ENCODE assay signal across 8 cellular contexts in the genomic region with DNA sequence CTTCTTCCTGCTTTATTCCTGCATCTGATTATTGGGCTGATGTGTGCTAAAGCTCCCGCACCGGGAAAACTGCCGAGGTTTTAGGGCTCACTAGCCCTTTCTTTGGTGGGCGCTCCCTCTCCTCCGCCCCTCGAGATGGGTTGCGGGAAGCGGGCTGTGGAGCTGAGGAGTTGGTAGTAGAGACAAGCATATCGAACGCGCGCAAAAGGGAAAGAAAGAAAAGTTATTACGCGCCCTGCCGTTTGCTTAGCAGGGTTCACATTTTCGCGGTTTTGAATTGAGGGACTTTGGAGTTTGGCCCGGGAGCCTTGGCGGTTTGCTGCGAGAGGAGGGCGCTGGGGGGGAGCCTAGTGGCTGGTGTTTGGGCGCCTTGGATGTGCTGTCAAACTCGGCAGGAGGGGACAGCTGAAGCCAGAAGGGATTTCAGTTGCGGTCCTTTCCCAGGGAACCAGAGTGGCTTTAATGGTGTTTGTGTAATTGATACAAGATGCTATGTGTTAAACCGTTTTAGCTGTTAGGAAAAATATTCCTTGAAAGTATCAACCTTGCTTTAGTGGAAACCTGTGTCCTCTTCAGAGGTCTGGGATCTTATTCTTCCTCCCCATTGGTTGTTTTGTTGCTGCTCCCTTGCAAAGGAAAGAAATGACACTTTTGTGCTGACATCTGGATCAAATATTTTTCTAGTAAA. TPM values are rescaled to one million over a fixed set of nuclear protein-coding genes. Genes with fewer than 3 reads are reported as not detected.
A peak's percentile ranks its signal among the peaks of the same experiment; 100 is the strongest.
DNase-seq lines count a peak whose midpoint lies in the region; ATAC-seq, FAIRE-seq and TF ChIP-seq lines count a peak whose summit lies in the region.

No MANE protein-coding gene starts in this region.

- H3K4me2 ChIP-seq in H1 (ENCODE audit: insufficient read depth in 1 of 2, low read depth in 2 of 2, low read length in 2 of 2) (peak overlapping the region; percentile 69 to 98), mesendoderm (ENCODE audit: low read length) (peak overlapping the region; percentile 40)

- H2BK120ac ChIP-seq in H1 (replicated peaks; ENCODE audit: low read depth, low read length) (no peak overlapping the region), mesendoderm (ENCODE audit: low read depth, low read length) (no peak overlapping the region)

- no peak overlapping the region for H4K5ac ChIP-seq in H1 (ENCODE audit: insufficient read length, low read depth, low read length)
- H4K5ac ChIP-seq in mesendoderm (ENCODE audit: low read length): no peak overlapping the region

- no peak for TF ChIP-seq RAD21 in H1 (IDR thresholded peaks at IDR 0.05 in 1 of 2, conservative IDR thresholded peaks at IDR 0.05 in 1 of 2; ENCODE audit: low read depth in 2 of 2, low read length in 2 of 2)

- H4K91ac ChIP-seq in H1 (replicated peaks; ENCODE audit: insufficient read length, low read length): no peak overlapping the region

- peaks cover 2% of the 10 kb centered on the region for H3K36me3 Mint-ChIP-seq in activated naive CD4-positive, alpha-beta T cell treated with anti-CD3 and anti-CD28 coated beads, Interleukin-2, amount 10 ng/mL, durations not matched to agents 7 days and 5 days

- H3K27ac ChIP-seq in H1 (ENCODE audit: low read depth, low read length): no peak overlapping the region
- no peak overlapping the region for H3K27ac ChIP-seq in mesendoderm (ENCODE audit: low read depth, low read length)
- peak overlapping the region; percentile 95 for H3K27ac ChIP-seq in thyroid gland

- no peak overlapping the region for H2BK12ac ChIP-seq in H1 (ENCODE audit: low read depth, low read length)

- ATAC-seq in HG03521 (IDR thresholded peaks at IDR 0.05; ENCODE audit: unreplicated experiment): no peak
- no peak for ATAC-seq in GM19467 (IDR thresholded peaks at IDR 0.05; ENCODE audit: unreplicated experiment)

- H3K9me3 ChIP-seq in H1 (ENCODE audit: insufficient read depth in 2 of 2, low read depth in 1 of 2, low read length in 1 of 2) (no peaks in the 10 kb centered on the region), thyroid gland (no peaks in the 10 kb centered on the region)

- intact Hi-C loops in thyroid gland (cut with DNase I): loop anchor here (10.0 kb wide), 2 partner anchors 57 to 153 kb away; a partner anchor contains a TSS

- H3K9me3 Mint-ChIP-seq in activated naive CD4-positive, alpha-beta T cell treated with anti-CD3 and anti-CD28 coated beads, Interleukin-2, amount 10 ng/mL, durations not matched to agents 7 days and 5 days: no peaks in the 10 kb centered on the region

- H3K23ac ChIP-seq in H1 (ENCODE audit: insufficient read length) (peak overlapping the region; percentile 53), mesendoderm (ENCODE audit: low read length) (no peak overlapping the region)

- peak overlapping the region; percentile 77 for H3K4me3 Mint-ChIP-seq in activated naive CD4-positive, alpha-beta T cell treated with anti-CD3 and anti-CD28 coated beads, Interleukin-2, amount 10 ng/mL, durations not matched to agents 7 days and 5 days

- H3K4ac ChIP-seq in H1 (replicated peaks; ENCODE audit: insufficient read length, low read depth, low read length) (no peak overlapping the region), mesendoderm (ENCODE audit: low read depth, low read length) (no peak overlapping the region)

- POLR2A ChIA-PET in H1 (lab: Charles Lee; ENCODE audit: partially characterized antibody): interaction anchor here (0.7 to 2.2 kb wide), 12 partner anchors 8 to 176 kb away, joined by 3 to 10 read pairs (median 4); no protein-coding TSS in a partner anchor

- no peak for FAIRE-seq in H1 (lab: Jason Lieb, UNC)

- WGBS in H1 (ENCODE audit: extremely low coverage in 1 of 2, insufficient coverage in 1 of 2, insufficient read length in 1 of 2, insufficient replicate concordance in 2 of 2, low coverage in 1 of 2, low lambda C conversion rate in 2 of 2, missing lambda C conversion rate in 1 of 2), 2 experiments: 2% methylated on average over 20 of the region's 25 CpGs; no CpG with 5 or more reads in 1 of the 2 experiments
- no CpG with 5 or more reads among the region's 25 CpGs for WGBS in mesendoderm (ENCODE audit: extremely low coverage, insufficient coverage, low lambda C conversion rate)
- WGBS in thyroid gland, 2 donors: 1% methylated on average over 25 of the region's 25 CpGs

- H4K8ac ChIP-seq in H1 (ENCODE audit: extremely low read depth, insufficient read depth, low read length) (0 out of 2 replicates have a peak overlapping the region, but pooled peaks have one; percentile 1), mesendoderm (ENCODE audit: low read depth, low read length) (no peak overlapping the region)

- TF ChIP-seq EP300 in H1 (IDR thresholded peaks at IDR 0.05; ENCODE audit: borderline replicate concordance in 1 of 2, low read depth in 2 of 2, low read length in 2 of 2): no peak

- no peak overlapping the region; the same call in 1 of the 2 replicates for H3K18ac ChIP-seq in H1 (ENCODE audit: extremely low read depth, low read length)
- H3K18ac ChIP-seq in mesendoderm (ENCODE audit: low read length): peak overlapping the region; percentile 87

- no peak overlapping the region for H2BK20ac ChIP-seq in H1 (ENCODE audit: low read length)

- H3K79me1 ChIP-seq in H1 (ENCODE audit: low read depth, low read length) (0 out of 2 replicates have a peak, but pooled peaks cover 4% of the 10 kb centered on the region), mesendoderm (ENCODE audit: low read length) (no peaks in the 10 kb centered on the region)

- H3K14ac ChIP-seq in H1 (ENCODE audit: insufficient read length): no peak overlapping the region

- H3K9ac ChIP-seq in H1 (replicated peaks in 1 of 4; ENCODE audit: extremely low read depth in 1 of 4, low read depth in 3 of 4, low read length in 3 of 4) (peak overlapping the region in 3 of 4 experiments; percentile 66 to 84 (median 77); a peak in 4 of 7 replicates), mesendoderm (ENCODE audit: low read length) (peak overlapping the region; percentile 83)

- H3K27me3 ChIP-seq in H1 (replicated peaks in 1 of 4; ENCODE audit: control insufficient read depth in 3 of 4, extremely low read depth in 1 of 4, insufficient read depth in 3 of 4, low read length in 3 of 4): no peaks in the 10 kb centered on the region
- H3K27me3 ChIP-seq in mesendoderm (ENCODE audit: insufficient read depth, low read length, poor library complexity): no peaks in the 10 kb centered on the region
- no peaks in the 10 kb centered on the region for H3K27me3 ChIP-seq in thyroid gland

- peaks cover 1 to 4% of the 10 kb centered on the region in 2 experiments for H4K20me1 ChIP-seq in H1 (replicated peaks in 1 of 2; ENCODE audit: control insufficient read depth in 1 of 2, insufficient read depth in 2 of 2, low read length in 2 of 2)

- TF ChIP-seq CTCF in H1 (IDR thresholded peaks at IDR 0.05; ENCODE audit: control extremely low read depth in 1 of 3, insufficient read depth in 1 of 3, low read depth in 1 of 3, low read length in 3 of 3) (no peak), thyroid gland (IDR thresholded peaks at IDR 0.05) (no peak)

- peaks cover 0 to 29% of the 10 kb centered on the region in 2 experiments; a peak in 3 of 4 replicates for H3K79me2 ChIP-seq in H1 (ENCODE audit: control insufficient read depth in 1 of 2, insufficient read depth in 2 of 2, low read length in 2 of 2)
- H3K79me2 ChIP-seq in mesendoderm (ENCODE audit: control insufficient read depth, insufficient read depth, low read length): no peaks in the 10 kb centered on the region

- peaks cover 77% of the 10 kb centered on the region for H3K27me3 Mint-ChIP-seq in activated naive CD4-positive, alpha-beta T cell treated with anti-CD3 and anti-CD28 coated beads, Interleukin-2, amount 10 ng/mL, durations not matched to agents 7 days and 5 days

- H3K4me1 ChIP-seq in H1 (replicated peaks in 1 of 4; ENCODE audit: control insufficient read depth in 3 of 4, insufficient read depth in 4 of 4, low read length in 3 of 4): peaks cover 0 to 4% (median 2%) of the 10 kb centered on the region in 4 experiments; a peak in 3 of 7 replicates
- H3K4me1 ChIP-seq in mesendoderm (ENCODE audit: control insufficient read depth, low read depth, low read length): no peaks in the 10 kb centered on the region
- peaks cover 0 to 5% of the 10 kb centered on the region in 2 donors for H3K4me1 ChIP-seq in thyroid gland

- peaks cover 10% of the 10 kb centered on the region; the same call in 1 of the 2 replicates for H3K23me2 ChIP-seq in H1 (ENCODE audit: low read depth, low read length)

- H3K36me3 ChIP-seq in H1 (ENCODE audit: control insufficient read depth in 2 of 4, insufficient read depth in 4 of 4, low read length in 3 of 4) (no peaks in the 10 kb centered on the region), mesendoderm (ENCODE audit: control insufficient read depth, insufficient read depth, low read length) (no peaks in the 10 kb centered on the region), thyroid gland (no peaks in the 10 kb centered on the region)

- TF ChIP-seq POLR2A in H1 (IDR thresholded peaks at IDR 0.05; ENCODE audit: control extremely low read depth in 1 of 2, low read depth in 2 of 2, low read length in 2 of 2) (no peak), thyroid gland (IDR thresholded peaks at IDR 0.05) (no peak)

- CTCF ChIA-PET in activated naive CD4-positive, alpha-beta T cell treated with anti-CD3 and anti-CD28 coated beads, Interleukin-2, amount 10 ng/mL, durations not matched to agents 7 days and 5 days (lab: Charles Lee): no interaction called here
- CTCF ChIA-PET in H1 (lab: Charles Lee; ENCODE audit: partially characterized antibody): interaction anchor here (0.7 to 2.2 kb wide), 8 partner anchors 8 to 135 kb away, joined by 3 to 7 read pairs (median 3); no protein-coding TSS in a partner anchor

- no peak overlapping the region for H2AFZ ChIP-seq in H1 (ENCODE audit: low read length)

- H2AK5ac ChIP-seq in H1 (ENCODE audit: low read depth, low read length) (no peak overlapping the region), mesendoderm (ENCODE audit: low read length) (no peak overlapping the region)

- H3K4me3 ChIP-seq in H1 (ENCODE audit: extremely low read depth in 1 of 4, insufficient read depth in 2 of 4, low read depth in 3 of 4, low read length in 4 of 4) (peak overlapping the region; percentile 77 to 92 (median 86)), mesendoderm (ENCODE audit: low read length) (peak overlapping the region; percentile 43), thyroid gland (replicated peaks in 1 of 3) (peak overlapping the region; percentile 85 to 97 (median 93))

- H2BK15ac ChIP-seq in H1 (ENCODE audit: low read length) (no peak overlapping the region), mesendoderm (replicated peaks; ENCODE audit: low read depth) (no peak overlapping the region)

- peak; percentile 30 for DNase-seq in activated naive CD4-positive, alpha-beta T cell treated with anti-CD3 and anti-CD28 coated beads, Interleukin-2, amount 10 ng/mL, durations not matched to agents 7 days and 5 days
- DNase-seq in activated naive CD4-positive, alpha-beta T cell treated with Interleukin-2 at 50 U/mL for 16 hours: no peak
- DNase-seq in SK-N-DZ (ENCODE audit: low spot score) (peak; percentile 13), H1 (ENCODE audit: low read depth in 1 of 2, low spot score in 2 of 2) (no peak), mesendoderm (peak; percentile 54), thyroid gland (peak; percentile 40 to 43)

- peaks cover 9% of the 10 kb centered on the region for H3K4me1 Mint-ChIP-seq in activated naive CD4-positive, alpha-beta T cell treated with anti-CD3 and anti-CD28 coated beads, Interleukin-2, amount 10 ng/mL, durations not matched to agents 7 days and 5 days

- H2BK5ac ChIP-seq in H1 (ENCODE audit: low read depth, low read length) (no peak overlapping the region), mesendoderm (ENCODE audit: low read length) (no peak overlapping the region)

- no peak overlapping the region for H3K56ac ChIP-seq in H1 (replicated peaks; ENCODE audit: insufficient read length, low read depth, low read length)
- peak overlapping the region; percentile 95 for H3K56ac ChIP-seq in mesendoderm (ENCODE audit: low read length)

- no peak overlapping the region for H3K27ac Mint-ChIP-seq in activated naive CD4-positive, alpha-beta T cell treated with anti-CD3 and anti-CD28 coated beads, Interleukin-2, amount 10 ng/mL, durations not matched to agents 7 days and 5 days

RNA-seq across cellular contexts. Expression of a gene that starts 1.1 kb away (rescaled TPM):
- polyA plus RNA-seq in SK-N-DZ (2014; cell fraction: cytosol; rRNA removed): 6.3 and 6.6 TPM in 2 replicates
- polyA plus RNA-seq in SK-N-DZ (2014; cell fraction: nucleus; rRNA removed): 7.7 and 13.0 TPM in 2 replicates
- total RNA-seq in H1 (2021; fragmentation: NEBNext Ultra II Directional; extraction: Animal tissue kit (Norgen Biotek cat#: 25700)): 19.1 and 21.3 TPM in 2 replicates
- 4.9 and 6.8 TPM in 2 replicates for polyA plus RNA-seq in H1 (2011; rRNA removed)
- polyA plus RNA-seq in H1 (2011; cell fraction: cytosol; rRNA removed): 5.8 TPM
- 8.2 TPM for polyA plus RNA-seq in H1 (2011; cell fraction: nucleus; rRNA removed)
- polyA plus RNA-seq in H1 (2012, experiment 1 of 2): 5.6 to 11.7 TPM (median 7.9 TPM) in 4 replicates
- 0.89 TPM for polyA plus RNA-seq in H1 (2012, experiment 2 of 2)
- polyA plus RNA-seq in H1 (2013, experiment 1 of 2): 10.7 TPM
- 12.0 TPM for polyA plus RNA-seq in H1 (2013, experiment 2 of 2)
- 24.5 and 30.2 TPM in 2 replicates for polyA minus RNA-seq in H1 (2011; rRNA and poly(A)+ RNA removed)
- 7.3 TPM for polyA minus RNA-seq in H1 (2011; cell fraction: cytosol; rRNA and poly(A)+ RNA removed)
- polyA minus RNA-seq in H1 (2011; cell fraction: nucleus; rRNA and poly(A)+ RNA removed): 41.7 TPM
- 10.6 TPM for polyA plus RNA-seq in mesendoderm (2013, experiment 1 of 2)
- 11.9 TPM for polyA plus RNA-seq in mesendoderm (2013, experiment 2 of 2)
- total RNA-seq in thyroid gland: 10 to 100 TPM; 20.3 to 40.8 (median 32.5) TPM

Comparison
In these comparisons a context has a peak if more than half of its experiments do, and no peak if none do; other contexts are left out.
1. DNase-seq: peak in activated naive CD4-positive, alpha-beta T cell treated with anti-CD3 and anti-CD28 coated beads, Interleukin-2, amount 10 ng/mL, durations not matched to agents 7 days and 5 days (single experiment), SK-N-DZ (single experiment), mesendoderm (single experiment) and thyroid gland (2 of 2); none in activated naive CD4-positive, alpha-beta T cell treated with Interleukin-2 at 50 U/mL for 16 hours (single experiment) and H1 (0 of 2).
2. H3K27ac ChIP-seq: peak in thyroid gland (3 of 3); none in H1 (single experiment) and mesendoderm (single experiment).
3. H3K4me3 ChIP-seq: peak in every context shown above with its lines; median percentile 93 in thyroid gland; 86 in H1; 43 in mesendoderm.